25 cellular contexts compared by ENCODE assay signal in genomic region chr5:101611039-101611438, GRCh38.
"Had no signal": no experiment of that assay in that cellular context is flagged by ENCODE, and none has a peak within 500 bp of the region (broad histone marks: within the 10 kb centered on the region; RNA-seq: fewer than 3 reads in every experiment).

No MANE protein-coding gene starts in this region.

- H3K36me3 ChIP-seq: heart left ventricle, lower lobe of right lung, thoracic aorta had no signal

- DNase-seq: activated B cell treated with CpG ODN at 0.5 μM for 24 hours; activated CD4-positive, alpha-beta T cell treated with anti-CD3 and anti-CD28 coated beads, Interleukin-2, amount 50 U/mL, for 1 hour; activated CD8-positive, alpha-beta T cell treated with anti-CD3 and anti-CD28 coated beads for 36 hours; activated naive CD8-positive, alpha-beta T cell treated with anti-CD3 and anti-CD28 coated beads, Interleukin-2, amount 50 U/mL, for 24 hours; activated T-cell treated with anti-CD3 and anti-CD28 coated beads, Interleukin-2, amount 50 U/mL, for 4 hours; amygdala; caudate nucleus; endodermal cell; foreskin fibroblast; heart left ventricle; lower lobe of right lung; mesenchymal stem cell; retina; stimulated activated CD4-positive, alpha-beta T cell treated with anti-CD3 and anti-CD28 coated beads, Interleukin-12 subunit alpha, Interleukin-12 subunit beta, amount 100 ng/mL, for 4 hours; stimulated activated CD4-positive, alpha-beta T cell treated with anti-CD3 and anti-CD28 coated beads, Interleukin-4, amount 100 ng/mL, for 24 hours; T-helper 2 cell; trophoblast cell had no signal

- H3K4me3 ChIP-seq: heart left ventricle, lower lobe of right lung, skin epidermis, thoracic aorta had no signal

- ATAC-seq: activated CD8-positive, alpha-beta T cell treated with anti-CD3 and anti-CD28 coated beads for 36 hours; activated naive CD8-positive, alpha-beta T cell treated with anti-CD3 and anti-CD28 coated beads, Interleukin-2, amount 50 U/mL, for 24 hours; activated T-cell treated with anti-CD3 and anti-CD28 coated beads, Interleukin-2, amount 50 U/mL, for 4 hours; activated T-helper 17 cell treated with anti-CD3 and anti-CD28 coated beads, Interleukin-2, amount 50 U/mL, for 72 hours; esophagus mucosa; heart left ventricle; left lobe of liver; lower lobe of right lung; natural killer cell treated with Interleukin-12 subunit alpha and Interleukin-12 subunit beta and Interleukin-15 and Interleukin-18, amount 100 ng/mL, for 72 hours; sciatic nerve; stimulated activated effector memory CD8-positive, alpha-beta T cell treated with anti-CD3 and anti-CD28 coated beads, Interleukin-12 subunit alpha, Interleukin-12 subunit beta, amount 100 ng/mL, for 72 hours had no signal

- H3K27me3 ChIP-seq: heart left ventricle had no signal

- H3K27ac ChIP-seq: heart left ventricle, lower lobe of right lung, skin epidermis, thoracic aorta had no signal

- H3K9me3 ChIP-seq: heart left ventricle, lower lobe of right lung, thoracic aorta had no signal

- H3K4me1 ChIP-seq: heart left ventricle, lower lobe of right lung had no signal
